9 cellular contexts compared by ENCODE assay signal in genomic region chr7:139737221-139738100, GRCh38. TPM values are rescaled to one million over a fixed set of nuclear protein-coding genes. Genes with fewer than 3 reads are reported as not detected.
DNase-seq lines count a peak whose midpoint lies in the region; ATAC-seq and TF ChIP-seq lines count a peak whose summit lies in the region.
"Had no signal": no experiment of that assay in that cellular context is flagged by ENCODE, and none has a peak within 500 bp of the region (broad histone marks: within the 10 kb centered on the region; RNA-seq: fewer than 3 reads in every experiment).

No MANE protein-coding gene starts in this region.

- no peaks in the 10 kb centered on the region for H3F3A ChIP-seq in Loucy (ENCODE audit: low read depth)

- POLR2A ChIA-PET in GM10248 (lab: Yijun Ruan, JAX), result interaction anchor here (1.1 kb wide), 1 partner anchor 8 kb away, joined by 3 read pairs; no protein-coding TSS in a partner anchor

- TF ChIP-seq CTCF in Loucy (conservative IDR thresholded peaks at IDR 0.05; ENCODE audit: low read length) (no peak), colonic mucosa (IDR thresholded peaks at IDR 0.05) (no peak), natural killer cell (IDR thresholded peaks at IDR 0.05) (no peak), GM10248 (IDR thresholded peaks at IDR 0.05; ENCODE audit: control extremely low read depth, extremely low read depth, low read depth, missing control alignments) (no peak)

- no peaks in the 10 kb centered on the region for H3K27me3 ChIP-seq in CD4-positive, CD25-positive, alpha-beta regulatory T cell (ENCODE audit: control insufficient read depth, insufficient read depth, low read length)
- no peaks in the 10 kb centered on the region for H3K27me3 ChIP-seq in Loucy (ENCODE audit: insufficient read depth, low read length, poor library complexity, severe bottlenecking)
- H3K27me3 ChIP-seq in colonic mucosa, result no peaks in the 10 kb centered on the region
- no peaks in the 10 kb centered on the region for H3K27me3 ChIP-seq in H7 (ENCODE audit: control insufficient read depth, insufficient read depth, low read length)

- peaks cover 8 to 50% (median 28%) of the 10 kb centered on the region in 4 donors for H3K4me1 Mint-ChIP-seq in CD4-positive, CD25-positive, alpha-beta regulatory T cell
- H3K4me1 Mint-ChIP-seq in natural killer cell, result peaks cover 78 to 84% of the 10 kb centered on the region in 2 donors

- H3K9me3 ChIP-seq in CD4-positive, CD25-positive, alpha-beta regulatory T cell (ENCODE audit: control insufficient read depth in 2 of 2, low read length in 2 of 2), result no peaks in the 10 kb centered on the region
- H3K9me3 ChIP-seq in Loucy (ENCODE audit: insufficient read depth, low read depth, low read length), result no peaks in the 10 kb centered on the region
- H3K9me3 ChIP-seq in colonic mucosa, result no peaks in the 10 kb centered on the region

- CTCF ChIA-PET in GM10248 (lab: Yijun Ruan, JAX), result interaction anchor here (0.8 to 2.5 kb wide), 19 partner anchors 8 to 95 kb away, joined by 3 to 9 read pairs (median 4); no protein-coding TSS in a partner anchor

- H3K9me2 ChIP-seq in Loucy (replicated peaks; ENCODE audit: low read depth, low read length), result no peaks in the 10 kb centered on the region

- H3K4me3 Mint-ChIP-seq in CD4-positive, CD25-positive, alpha-beta regulatory T cell, result peak overlapping the region in 3 of 4 donors; percentile 12 to 75 (median 73)
- H3K4me3 Mint-ChIP-seq in natural killer cell, result peak overlapping the region; percentile 47

- peak overlapping the region; percentile 85 to 92 (median 85) for H3K27ac Mint-ChIP-seq in CD4-positive, CD25-positive, alpha-beta regulatory T cell
- peak overlapping the region; percentile 56 to 79 for H3K27ac Mint-ChIP-seq in natural killer cell

- H3K9ac ChIP-seq in Loucy (ENCODE audit: low read depth, low read length, poor library complexity, severe bottlenecking) (no peak overlapping the region), colonic mucosa (ENCODE audit: low read depth in 2 of 2, low read length in 2 of 2) (peak overlapping the region; percentile 16 to 52)

- H4K20me1 ChIP-seq in Loucy (ENCODE audit: insufficient read depth, low read length, poor library complexity, severe bottlenecking), result peaks cover 12% of the 10 kb centered on the region

- intact Hi-C loops in colonic mucosa (cut with DNase I), result no loop called here
- intact Hi-C loops in natural killer cell (cut with micrococcal nuclease), result no loop called here

- H3K9me3 Mint-ChIP-seq in CD4-positive, CD25-positive, alpha-beta regulatory T cell, result no peaks in the 10 kb centered on the region
- no peaks in the 10 kb centered on the region for H3K9me3 Mint-ChIP-seq in natural killer cell

- peak; percentile 63 to 73 for ATAC-seq in CD4-positive, CD25-positive, alpha-beta regulatory T cell (ENCODE audit: low read depth in 2 of 2)
- ATAC-seq in natural killer cell (peak in 2 of 3 donors; percentile 27 to 33), GM21825 (IDR thresholded peaks at IDR 0.05; ENCODE audit: unreplicated experiment) (no peak)

- peaks cover 6% of the 10 kb centered on the region for H3K36me3 Mint-ChIP-seq in CD4-positive, CD25-positive, alpha-beta regulatory T cell
- H3K36me3 Mint-ChIP-seq in natural killer cell, result no peaks in the 10 kb centered on the region

- peak in 2 of 3 donors; percentile 7 to 60 for DNase-seq in CD4-positive, CD25-positive, alpha-beta regulatory T cell
- DNase-seq in colonic mucosa, result peak; percentile 63
- DNase-seq in natural killer cell, result no peak
- no peak for DNase-seq in germinal center (ENCODE audit: low spot score)
- no peak for DNase-seq in H7
- DNase-seq in GM10248 (ENCODE audit: extremely low spot score), result no peak
- DNase-seq: effector CD4-positive, alpha-beta T cell had no signal

- peaks cover 27% of the 10 kb centered on the region; the same call in 1 of the 2 replicates for H3K79me2 ChIP-seq in Loucy (ENCODE audit: insufficient read depth, low read length)

- no peak overlapping the region for H3K27ac ChIP-seq in CD4-positive, CD25-positive, alpha-beta regulatory T cell (ENCODE audit: insufficient read depth, low read length, poor library complexity, severe bottlenecking)
- peak overlapping the region; percentile 63 for H3K27ac ChIP-seq in colonic mucosa

- peaks cover 4% of the 10 kb centered on the region for H3K27me3 Mint-ChIP-seq in CD4-positive, CD25-positive, alpha-beta regulatory T cell
- H3K27me3 Mint-ChIP-seq in natural killer cell (ENCODE audit: low read depth in 2 of 2), result no peaks in the 10 kb centered on the region

- H3K4me3 ChIP-seq in CD4-positive, CD25-positive, alpha-beta regulatory T cell (ENCODE audit: low read depth, low read length), result peak overlapping the region; percentile 15
- no peak overlapping the region for H3K4me3 ChIP-seq in Loucy (ENCODE audit: low read length, poor library complexity, severe bottlenecking)
- no peak overlapping the region for H3K4me3 ChIP-seq in colonic mucosa
- H3K4me3 ChIP-seq in H7 (ENCODE audit: insufficient read depth, low read depth, low read length), result no peak overlapping the region

- no peaks in the 10 kb centered on the region for H3K36me3 ChIP-seq in CD4-positive, CD25-positive, alpha-beta regulatory T cell (ENCODE audit: control insufficient read depth, insufficient read depth, low read length)
- no peaks in the 10 kb centered on the region; the same call in 1 of the 2 replicates for H3K36me3 ChIP-seq in Loucy (ENCODE audit: insufficient read depth, low read length)
- no peaks in the 10 kb centered on the region for H3K36me3 ChIP-seq in colonic mucosa
- no peaks in the 10 kb centered on the region for H3K36me3 ChIP-seq in H7 (replicated peaks; ENCODE audit: control insufficient read depth, insufficient read depth, low read length)

- H3K4me1 ChIP-seq in CD4-positive, CD25-positive, alpha-beta regulatory T cell (ENCODE audit: control insufficient read depth, insufficient read depth, low read length, poor library complexity, severe bottlenecking), result peaks cover 13% of the 10 kb centered on the region
- peaks cover 13% of the 10 kb centered on the region for H3K4me1 ChIP-seq in Loucy (ENCODE audit: insufficient read depth, low read length, poor library complexity, severe bottlenecking)
- peaks cover 23% of the 10 kb centered on the region for H3K4me1 ChIP-seq in colonic mucosa

- H3K4me2 ChIP-seq in Loucy (ENCODE audit: low read depth, low read length, poor library complexity, severe bottlenecking), result peak overlapping the region; percentile 19

- H2AFZ ChIP-seq in Loucy (ENCODE audit: low read length), result no peak overlapping the region

RNA-seq across cellular contexts. Expression of gene HIPK2, which starts 40.3 kb away (rescaled TPM):
- 17.5 TPM for total RNA-seq in CD4-positive, CD25-positive, alpha-beta regulatory T cell
- 1 to 10 TPM in 1 of 4 donors, under 1 TPM in 3; 0.44 to 1.3 (median 0.68) TPM for polyA plus RNA-seq in CD4-positive, CD25-positive, alpha-beta regulatory T cell
- total RNA-seq in colonic mucosa (10 to 100 TPM; 25.3 to 28.4 TPM), natural killer cell (100 to 1,000 TPM; 127 to 145 (median 144) TPM)
- 8.6 and 9.1 TPM in 2 replicates for total RNA-seq in H7 (2014; rRNA removed; shearing (Covaris generic))

Comparison
In these comparisons a context has a peak if more than half of its experiments do, and no peak if none do; other contexts are left out.
1. DNase-seq: peak in CD4-positive, CD25-positive, alpha-beta regulatory T cell (2 of 3) and colonic mucosa (single experiment); none in natural killer cell (single experiment), germinal center (single experiment), H7 (single experiment) and GM10248 (single experiment).